In genomic region chr6:52942221-52942620, GRCh38 we compare ENCODE assay signal across 1 cellular context.
TF ChIP-seq lines count a peak whose summit lies in the region.

No MANE protein-coding gene starts in this region.

TF ChIP-seq in HepG2, 621 proteins besides CTCF, POLR2A, EP300 and RAD21:
- no peak for TF ChIP-seq ZNF737 (CRISPR knock-in tag; IDR thresholded peaks at IDR 0.05; ENCODE audit: borderline replicate concordance)
- TF ChIP-seq ZFP37 (CRISPR knock-in tag; IDR thresholded peaks at IDR 0.05; ENCODE audit: borderline replicate concordance) = no peak
- TF ChIP-seq RFX1 (IDR thresholded peaks at IDR 0.05) = no peak
- TF ChIP-seq ZBTB39 (CRISPR knock-in tag; IDR thresholded peaks at IDR 0.05) = no peak
- TF ChIP-seq TOE1 (CRISPR knock-in tag; IDR thresholded peaks at IDR 0.05) = no peak
- no peak for TF ChIP-seq NR0B2 (CRISPR knock-in tag; IDR thresholded peaks at IDR 0.05)
- TF ChIP-seq PHF21A (CRISPR knock-in tag; IDR thresholded peaks at IDR 0.05) = no peak
